ENCODE assay signal across 17 cellular contexts in the genomic region with DNA sequence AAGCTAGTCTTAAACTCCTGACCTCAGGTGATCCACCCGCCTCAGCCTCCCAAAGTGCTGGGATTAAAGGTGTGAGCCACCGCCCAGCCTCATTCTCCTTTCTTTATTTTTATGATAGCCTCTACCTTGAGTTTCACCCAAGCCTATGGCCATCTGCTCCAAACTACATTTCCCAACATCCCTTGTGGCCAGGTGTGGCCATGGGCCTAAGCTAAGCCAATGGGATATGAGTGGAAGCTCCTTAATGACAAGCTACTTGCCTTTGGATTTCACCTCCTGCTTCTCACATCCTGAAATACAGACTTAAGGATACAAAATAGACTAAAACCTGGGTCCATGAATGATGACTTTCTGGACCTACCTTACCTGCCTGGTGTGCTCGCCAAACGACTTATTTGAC.
"Had no signal": no experiment of that assay in that cellular context is flagged by ENCODE, and none has a peak within 500 bp of the region (broad histone marks: within the 10 kb centered on the region; RNA-seq: fewer than 3 reads in every experiment).

No MANE protein-coding gene starts in this region.

- H3K4me1 Mint-ChIP-seq: stimulated activated effector memory CD8-positive, alpha-beta T cell treated with anti-CD3 and anti-CD28 coated beads, Interleukin-12 subunit alpha, Interleukin-12 subunit beta, amount 100 ng/mL, for 72 hours had no signal

- DNase-seq: activated CD4-positive, alpha-beta T cell treated with anti-CD3 and anti-CD28 coated beads, Interleukin-2, amount 10 ng/mL, durations not matched to agents 7 days and 5 days; activated CD8-positive, alpha-beta memory T cell treated with anti-CD3 and anti-CD28 coated beads for 24 hours; activated naive CD8-positive, alpha-beta T cell treated with anti-CD3 and anti-CD28 coated beads, Interleukin-2, amount 10 ng/mL, durations not matched to agents 7 days and 5 days; aorta; dermis blood vessel endothelial cell; effector memory CD8-positive, alpha-beta T cell; gastrocnemius medialis; heart right ventricle; left lung; mammary epithelial cell; naive thymus-derived CD4-positive, alpha-beta T cell; pancreas; stimulated activated CD4-positive, alpha-beta T cell treated with anti-CD3 and anti-CD28 coated beads, Interleukin-12 subunit alpha, Interleukin-12 subunit beta, amount 100 ng/mL, for 4 hours had no signal

- H3K36me3 ChIP-seq: gastrocnemius medialis, heart right ventricle, left lung, pancreas, thoracic aorta had no signal

- H3K27me3 ChIP-seq: gastrocnemius medialis, heart right ventricle, left lung, pancreas had no signal

- ATAC-seq: effector memory CD8-positive, alpha-beta T cell; gastrocnemius medialis; heart right ventricle; left lung; naive thymus-derived CD4-positive, alpha-beta T cell; pancreas; stimulated activated effector memory CD8-positive, alpha-beta T cell treated with anti-CD3 and anti-CD28 coated beads, Interleukin-12 subunit alpha, Interleukin-12 subunit beta, amount 100 ng/mL, for 72 hours had no signal

- H3K4me3 ChIP-seq: gastrocnemius medialis, heart right ventricle, left lung, pancreas, thoracic aorta had no signal

- H3K27ac ChIP-seq: heart right ventricle, left lung, pancreas, thoracic aorta had no signal

- H3K36me3 Mint-ChIP-seq: naive thymus-derived CD4-positive, alpha-beta T cell; stimulated activated effector memory CD8-positive, alpha-beta T cell treated with anti-CD3 and anti-CD28 coated beads, Interleukin-12 subunit alpha, Interleukin-12 subunit beta, amount 100 ng/mL, for 72 hours had no signal

- H3K9me3 ChIP-seq: gastrocnemius medialis, heart right ventricle, left lung, pancreas, thoracic aorta had no signal

- H3K27ac Mint-ChIP-seq: activated CD4-positive, alpha-beta T cell treated with anti-CD3 and anti-CD28 coated beads, Interleukin-2, amount 10 ng/mL, durations not matched to agents 7 days and 5 days; activated naive CD8-positive, alpha-beta T cell treated with anti-CD3 and anti-CD28 coated beads, Interleukin-2, amount 10 ng/mL, durations not matched to agents 7 days and 5 days; activated T-helper 1 cell treated with anti-CD3 and anti-CD28 coated beads, Interleukin-12 subunit alpha, Interleukin-12 subunit beta, Interleukin-2, Interleukin-4 antibody, amounts not matched to agents 30 ng/mL and 10 ng/mL and 1 ng/mL, durations not matched to agents 14 hours and 24 hours and 36 hours; effector memory CD8-positive, alpha-beta T cell; naive thymus-derived CD4-positive, alpha-beta T cell; stimulated activated effector memory CD8-positive, alpha-beta T cell treated with anti-CD3 and anti-CD28 coated beads, Interleukin-12 subunit alpha, Interleukin-12 subunit beta, amount 100 ng/mL, for 72 hours; T-helper 2 cell treated with Interferon-gamma antibody and Interleukin-4, amounts not matched to agents 5 μg/mL and 100 μg/mL, for 36 hours had no signal

- H3K4me1 ChIP-seq: left lung, pancreas had no signal

- H3K4me3 Mint-ChIP-seq: activated CD4-positive, alpha-beta T cell treated with anti-CD3 and anti-CD28 coated beads, Interleukin-2, amount 10 ng/mL, durations not matched to agents 7 days and 5 days; activated naive CD8-positive, alpha-beta T cell treated with anti-CD3 and anti-CD28 coated beads, Interleukin-2, amount 10 ng/mL, durations not matched to agents 7 days and 5 days; activated T-helper 1 cell treated with anti-CD3 and anti-CD28 coated beads, Interleukin-12 subunit alpha, Interleukin-12 subunit beta, Interleukin-2, Interleukin-4 antibody, amounts not matched to agents 30 ng/mL and 10 ng/mL and 1 ng/mL, durations not matched to agents 14 hours and 24 hours and 36 hours; effector memory CD8-positive, alpha-beta T cell; naive thymus-derived CD4-positive, alpha-beta T cell; stimulated activated effector memory CD8-positive, alpha-beta T cell treated with anti-CD3 and anti-CD28 coated beads, Interleukin-12 subunit alpha, Interleukin-12 subunit beta, amount 100 ng/mL, for 72 hours; T-helper 2 cell treated with Interferon-gamma antibody and Interleukin-4, amounts not matched to agents 5 μg/mL and 100 μg/mL, for 36 hours had no signal

- H3K9me3 Mint-ChIP-seq: activated CD4-positive, alpha-beta T cell treated with anti-CD3 and anti-CD28 coated beads, Interleukin-2, amount 10 ng/mL, durations not matched to agents 7 days and 5 days; activated T-helper 1 cell treated with anti-CD3 and anti-CD28 coated beads, Interleukin-12 subunit alpha, Interleukin-12 subunit beta, Interleukin-2, Interleukin-4 antibody, amounts not matched to agents 30 ng/mL and 10 ng/mL and 1 ng/mL, durations not matched to agents 14 hours and 24 hours and 36 hours; effector memory CD8-positive, alpha-beta T cell; stimulated activated effector memory CD8-positive, alpha-beta T cell treated with anti-CD3 and anti-CD28 coated beads, Interleukin-12 subunit alpha, Interleukin-12 subunit beta, amount 100 ng/mL, for 72 hours; T-helper 2 cell treated with Interferon-gamma antibody and Interleukin-4, amounts not matched to agents 5 μg/mL and 100 μg/mL, for 36 hours had no signal
